26 cellular contexts compared by ENCODE assay signal in the genomic region with DNA sequence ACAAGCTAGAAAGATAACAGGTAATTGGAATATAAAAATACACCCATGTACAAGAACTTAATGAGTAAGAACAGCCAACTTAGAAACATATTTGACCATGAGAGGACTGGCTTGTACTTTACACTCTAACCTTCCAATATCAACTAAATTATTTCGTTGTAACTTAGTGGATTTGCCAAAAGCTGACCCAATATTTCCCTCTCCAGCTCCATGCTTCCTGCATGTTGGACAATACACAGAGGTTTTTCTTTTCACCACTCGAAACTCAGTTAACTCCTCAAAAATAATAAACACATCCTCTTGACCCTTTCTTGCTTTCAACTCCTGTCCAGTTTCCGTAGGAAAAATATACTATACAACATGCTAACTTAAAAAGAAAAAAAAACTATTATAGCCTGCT.
"Had no signal": no experiment of that assay in that cellular context is flagged by ENCODE, and none has a peak within 500 bp of the region (broad histone marks: within the 10 kb centered on the region; RNA-seq: fewer than 3 reads in every experiment).

No MANE protein-coding gene starts in this region.

- H3K9me3 ChIP-seq: ovary, psoas muscle, right atrium auricular region, stomach, suprapubic skin, vagina had no signal

- H3K27ac ChIP-seq: epithelial cell of prostate, ovary, psoas muscle, right atrium auricular region, skin epidermis, stomach, suprapubic skin, vagina had no signal

- H3K4me3 ChIP-seq: lung, ovary, psoas muscle, right atrium auricular region, skin epidermis, stomach, suprapubic skin, vagina had no signal

- ATAC-seq: activated T-cell treated with anti-CD3 and anti-CD28 coated beads, Interleukin-2, amount 50 U/mL, for 72 hours; natural killer cell; psoas muscle; stimulated activated memory B cell treated with anti-CD40 and anti-IgM and Interleukin-4, amounts not matched to agents 10 μg/mL and 1 μg/mL and 100 μg/mL, for 72 hours; T-helper 17 cell had no signal

- H3K4me1 ChIP-seq: psoas muscle, right atrium auricular region had no signal

- H3K36me3 ChIP-seq: ovary, right atrium auricular region, stomach, suprapubic skin, vagina had no signal

- DNase-seq: activated CD4-positive, alpha-beta memory T cell treated with anti-CD3 and anti-CD28 coated beads for 36 hours; activated CD4-positive, alpha-beta T cell treated with anti-CD3 and anti-CD28 coated beads for 48 hours; activated CD4-positive, CD25-positive, alpha-beta regulatory T cell; activated effector memory CD4-positive, alpha-beta T cell treated with Interleukin-2 at 50 U/mL for 16 hours; activated naive CD4-positive, alpha-beta T cell treated with anti-CD3 and anti-CD28 coated beads for 36 hours; activated naive CD8-positive, alpha-beta T cell treated with anti-CD3 and anti-CD28 coated beads, Interleukin-2, amount 10 ng/mL, durations not matched to agents 7 days and 5 days; activated T-cell treated with anti-CD3 and anti-CD28 coated beads, Interleukin-2, amount 50 U/mL, for 72 hours; caudate nucleus; endodermal cell; foreskin melanocyte; kidney; midbrain; natural killer cell; ovary; psoas muscle; stomach; SW 1271; T-helper 17 cell; trophoblast cell had no signal

- H3K27me3 ChIP-seq: ovary, right atrium auricular region, stomach, suprapubic skin, vagina had no signal
